In genomic region chr6:119832411-119832810, GRCh38 we compare ENCODE assay signal across 28 cellular contexts.
"Had no signal": no experiment of that assay in that cellular context is flagged by ENCODE, and none has a peak within 500 bp of the region (broad histone marks: within the 10 kb centered on the region; RNA-seq: fewer than 3 reads in every experiment).

No MANE protein-coding gene starts in this region.

- FAIRE-seq: small intestine, urothelium cell line had no signal

- H3K9me3 ChIP-seq: ovary, psoas muscle, right lobe of liver, sigmoid colon, thoracic aorta, thyroid gland, upper lobe of left lung, vagina had no signal

- H3K27me3 Mint-ChIP-seq: progenitor cell of endocrine pancreas; stimulated activated naive B cell treated with anti-CD40 and anti-IgM and Interleukin-4, amounts not matched to agents 10 μg/mL and 1 μg/mL and 100 μg/mL, for 72 hours had no signal

- H3K9me3 Mint-ChIP-seq: natural killer cell; stimulated activated effector memory CD8-positive, alpha-beta T cell treated with anti-CD3 and anti-CD28 coated beads, Interleukin-12 subunit alpha, Interleukin-12 subunit beta, amount 100 ng/mL, for 72 hours; stimulated activated naive B cell treated with anti-CD40 and anti-IgM and Interleukin-4, amounts not matched to agents 10 μg/mL and 1 μg/mL and 100 μg/mL, for 72 hours; stimulated activated naive CD8-positive, alpha-beta T cell treated with anti-CD3 and anti-CD28 coated beads, Interleukin-15, Interleukin-2, amounts not matched to agents 100 ng/mL and 50 ng/mL, for 24 hours had no signal

- ATAC-seq: natural killer cell; psoas muscle; right cardiac atrium; right lobe of liver; stimulated activated effector memory CD8-positive, alpha-beta T cell treated with anti-CD3 and anti-CD28 coated beads, Interleukin-12 subunit alpha, Interleukin-12 subunit beta, amount 100 ng/mL, for 72 hours; stimulated activated naive B cell treated with anti-CD40 and anti-IgM and Interleukin-4, amounts not matched to agents 10 μg/mL and 1 μg/mL and 100 μg/mL, for 72 hours had no signal

- DNase-seq: natural killer cell; occipital lobe; ovary; posterior cingulate gyrus; psoas muscle; right cardiac atrium; right lobe of liver; sigmoid colon; small intestine; stimulated activated CD4-positive, alpha-beta T cell treated with anti-CD3 and anti-CD28 coated beads, Interleukin-15, amount 100 ng/mL, for 24 hours; stimulated activated CD4-positive, alpha-beta T cell treated with anti-CD3 and anti-CD28 coated beads, Interleukin-2, amount 100 ng/mL, for 48 hours; stimulated activated CD4-positive, alpha-beta T cell treated with anti-CD3 and anti-CD28 coated beads, Interleukin-4, amount 100 ng/mL, for 24 hours; stimulated activated naive B cell treated with anti-CD40 and anti-IgM and Interleukin-4, amounts not matched to agents 10 μg/mL and 1 μg/mL and 100 μg/mL, for 72 hours; stimulated activated naive CD4-positive, alpha-beta T cell treated with Interleukin-2 at 50 U/mL for 16 hours; stomach; thyroid gland; trophoblast cell; upper lobe of left lung had no signal

- H3K4me3 Mint-ChIP-seq: natural killer cell; nephron; neural progenitor cell; stimulated activated effector memory CD8-positive, alpha-beta T cell treated with anti-CD3 and anti-CD28 coated beads, Interleukin-12 subunit alpha, Interleukin-12 subunit beta, amount 100 ng/mL, for 72 hours; stimulated activated naive B cell treated with anti-CD40 and anti-IgM and Interleukin-4, amounts not matched to agents 10 μg/mL and 1 μg/mL and 100 μg/mL, for 72 hours; stimulated activated naive CD8-positive, alpha-beta T cell treated with anti-CD3 and anti-CD28 coated beads, Interleukin-15, Interleukin-2, amounts not matched to agents 100 ng/mL and 50 ng/mL, for 24 hours had no signal

- H3K4me3 ChIP-seq: neural progenitor cell, ovary, psoas muscle, right lobe of liver, sigmoid colon, stomach, thoracic aorta, thyroid gland, tibial nerve, upper lobe of left lung, vagina had no signal

- H3K4me1 ChIP-seq: neural progenitor cell, parathyroid adenoma, psoas muscle, right lobe of liver, sigmoid colon, stomach, thyroid gland, tibial nerve, upper lobe of left lung, vagina had no signal

- H3K27me3 ChIP-seq: neural progenitor cell, ovary, right lobe of liver, sigmoid colon, stomach, thyroid gland, tibial nerve, upper lobe of left lung, vagina had no signal

- H3K36me3 ChIP-seq: neural progenitor cell, ovary, right lobe of liver, sigmoid colon, stomach, thoracic aorta, thyroid gland, tibial nerve, upper lobe of left lung, vagina had no signal

- H3K4me1 Mint-ChIP-seq: natural killer cell; neural progenitor cell; stimulated activated effector memory CD8-positive, alpha-beta T cell treated with anti-CD3 and anti-CD28 coated beads, Interleukin-12 subunit alpha, Interleukin-12 subunit beta, amount 100 ng/mL, for 72 hours had no signal

- H3K27ac Mint-ChIP-seq: natural killer cell; nephron; neural progenitor cell; progenitor cell of endocrine pancreas; stimulated activated effector memory CD8-positive, alpha-beta T cell treated with anti-CD3 and anti-CD28 coated beads, Interleukin-12 subunit alpha, Interleukin-12 subunit beta, amount 100 ng/mL, for 72 hours; stimulated activated naive B cell treated with anti-CD40 and anti-IgM and Interleukin-4, amounts not matched to agents 10 μg/mL and 1 μg/mL and 100 μg/mL, for 72 hours; stimulated activated naive CD8-positive, alpha-beta T cell treated with anti-CD3 and anti-CD28 coated beads, Interleukin-15, Interleukin-2, amounts not matched to agents 100 ng/mL and 50 ng/mL, for 24 hours had no signal

- H3K27ac ChIP-seq: neural progenitor cell, ovary, parathyroid adenoma, psoas muscle, right lobe of liver, sigmoid colon, stomach, thoracic aorta, tibial nerve, upper lobe of left lung, vagina had no signal

- H3K36me3 Mint-ChIP-seq: natural killer cell; neural progenitor cell; stimulated activated effector memory CD8-positive, alpha-beta T cell treated with anti-CD3 and anti-CD28 coated beads, Interleukin-12 subunit alpha, Interleukin-12 subunit beta, amount 100 ng/mL, for 72 hours; stimulated activated naive B cell treated with anti-CD40 and anti-IgM and Interleukin-4, amounts not matched to agents 10 μg/mL and 1 μg/mL and 100 μg/mL, for 72 hours had no signal
